1 cellular context compared by ENCODE assay signal in the genomic region with DNA sequence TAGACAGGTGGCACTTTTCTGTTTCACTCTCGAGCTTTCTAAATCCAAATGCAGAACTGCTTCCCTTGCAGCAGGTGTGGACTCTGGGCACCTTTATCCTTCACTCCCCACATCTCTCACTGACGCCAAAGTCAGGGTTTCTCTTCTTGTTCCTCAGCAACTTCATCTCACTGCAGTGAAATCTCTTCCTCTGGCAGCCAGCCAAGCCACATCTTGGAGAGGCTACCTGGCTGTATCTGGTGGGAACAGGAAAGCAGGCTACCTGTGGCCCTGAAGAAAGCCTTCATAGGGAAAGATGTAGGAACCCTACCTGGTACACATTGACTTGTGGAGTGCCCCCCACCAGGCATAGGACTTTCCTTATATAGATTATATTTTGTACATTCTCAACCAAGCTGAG.
TF ChIP-seq lines count a peak whose summit lies in the region.

No MANE protein-coding gene starts in this region.

TF ChIP-seq in K562, 482 proteins besides CTCF, POLR2A, EP300 and RAD21 (continued from another document):
- no peak for TF ChIP-seq PML (IDR thresholded peaks at IDR 0.05; ENCODE audit: low read length)
